ENCODE assay signal across 12 cellular contexts in the genomic region with DNA sequence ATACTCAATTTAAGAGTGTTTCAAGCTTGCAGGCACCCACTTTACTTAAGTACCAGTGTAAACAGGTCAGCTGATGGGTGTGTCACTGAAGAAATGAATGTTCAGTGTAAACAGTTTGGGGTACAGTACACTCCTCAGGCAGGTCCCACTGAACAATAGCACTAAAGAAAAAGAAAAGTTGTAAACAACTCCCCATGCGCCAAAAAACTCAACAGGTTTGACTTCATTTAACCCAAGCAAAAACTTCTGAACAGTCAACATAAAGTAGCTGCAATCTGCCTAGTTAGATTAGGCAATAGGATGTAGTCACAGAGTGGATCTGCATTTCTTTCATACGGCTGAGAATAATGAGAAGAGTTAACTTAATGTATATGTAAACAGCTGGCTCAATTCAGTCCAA.
DNase-seq lines count a peak whose midpoint lies in the region; ATAC-seq, FAIRE-seq and TF ChIP-seq lines count a peak whose summit lies in the region.
"Had no signal": no experiment of that assay in that cellular context is flagged by ENCODE, and none has a peak within 500 bp of the region (broad histone marks: within the 10 kb centered on the region; RNA-seq: fewer than 3 reads in every experiment).

No MANE protein-coding gene starts in this region.

- TF ChIP-seq CTCF in A549 (IDR thresholded peaks at IDR 0.05) (no peak), GM23338 (conservative IDR thresholded peaks at IDR 0.05; ENCODE audit: low read depth in 2 of 2) (no peak)
- TF ChIP-seq CTCF in activated CD8-positive, alpha-beta T cell treated with anti-CD3 and anti-CD28 coated beads for 36 hours (IDR thresholded peaks at IDR 0.05) = no peak

- no peaks in the 10 kb centered on the region for H3K27me3 ChIP-seq in GM23338 (ENCODE audit: insufficient read depth)

- TF ChIP-seq POLR2A in A549 (IDR thresholded peaks at IDR 0.05; ENCODE audit: low read length) (no peak), erythroblast (IDR thresholded peaks at IDR 0.05; ENCODE audit: low read length) (no peak)

- peak; percentile 3 to 17 for DNase-seq in A549 (ENCODE audit: low read depth in 1 of 2, low spot score in 1 of 2)
- DNase-seq in GM23338 (ENCODE audit: low spot score) = peak; percentile 15
- peak; percentile 24 for DNase-seq in NCI-H510A (lab: John Stamatoyannopoulos, UW)
- peak; percentile 13 to 52 for DNase-seq in erythroblast (lab: John Stamatoyannopoulos, UW)
- DNase-seq in posterior vena cava (ENCODE audit: low spot score) = no peak
- DNase-seq in activated CD8-positive, alpha-beta T cell treated with anti-CD3 and anti-CD28 coated beads for 36 hours = no peak
- DNase-seq in nucleus accumbens (lab: John Stamatoyannopoulos, UW) = no peak
- DNase-seq: activated B cell treated with CpG ODN at 0.5 μM for 24 hours; activated naive CD4-positive, alpha-beta T cell; NCI-H1048 had no signal

- peaks cover 38% of the 10 kb centered on the region for H3K4me1 Mint-ChIP-seq in GM23338
- H3K4me1 Mint-ChIP-seq in activated CD8-positive, alpha-beta T cell treated with anti-CD3 and anti-CD28 coated beads for 36 hours (ENCODE audit: low read depth) = no peaks in the 10 kb centered on the region
- H3K4me1 Mint-ChIP-seq: activated B cell treated with CpG ODN at 0.5 μM for 24 hours had no signal

- peaks cover 8% of the 10 kb centered on the region for H3K9me3 Mint-ChIP-seq in GM23338
- no peaks in the 10 kb centered on the region for H3K9me3 Mint-ChIP-seq in activated CD8-positive, alpha-beta T cell treated with anti-CD3 and anti-CD28 coated beads for 36 hours
- H3K9me3 Mint-ChIP-seq: activated B cell treated with CpG ODN at 0.5 μM for 24 hours had no signal

- H3K9me3 ChIP-seq in A549 = no peaks in the 10 kb centered on the region

- no peak overlapping the region for H2AFZ ChIP-seq in GM23338

- H3K36me3 Mint-ChIP-seq in GM23338 (ENCODE audit: low read depth) = peaks cover 10% of the 10 kb centered on the region
- no peaks in the 10 kb centered on the region for H3K36me3 Mint-ChIP-seq in activated CD8-positive, alpha-beta T cell treated with anti-CD3 and anti-CD28 coated beads for 36 hours (ENCODE audit: low read depth)

- H3K27me3 Mint-ChIP-seq in GM23338 (ENCODE audit: insufficient read depth, low read depth, poor library complexity) = peaks cover 2% of the 10 kb centered on the region
- peaks cover 6% of the 10 kb centered on the region for H3K27me3 Mint-ChIP-seq in activated CD8-positive, alpha-beta T cell treated with anti-CD3 and anti-CD28 coated beads for 36 hours
- H3K27me3 Mint-ChIP-seq: activated B cell treated with CpG ODN at 0.5 μM for 24 hours; dendritic cell treated with granulocyte-macrophage colony-stimulating factor and Interleukin-4, amounts not matched to agents 40 ng/mL and 50 ng/mL, for 4 days had no signal

- no peaks in the 10 kb centered on the region for H4K20me1 ChIP-seq in GM23338 (replicated peaks; ENCODE audit: insufficient read depth)

- no peak for FAIRE-seq in A549 (lab: Jason Lieb, UNC)

- peak; percentile 62 to 66 for ATAC-seq in A549
- no peak for ATAC-seq in GM23338
- ATAC-seq in activated CD8-positive, alpha-beta T cell treated with anti-CD3 and anti-CD28 coated beads for 36 hours = no peak
- ATAC-seq in HG03457 (IDR thresholded peaks at IDR 0.05; ENCODE audit: unreplicated experiment) = no peak

- WGBS in A549 (ENCODE audit: missing lambda C conversion rate) = 4% methylated on average over 2 of the region's 2 CpGs

- H3K36me3 ChIP-seq in GM23338 (ENCODE audit: insufficient read depth) = no peaks in the 10 kb centered on the region

- H3K4me2 ChIP-seq in A549 (peak overlapping the region; percentile 63), GM23338 (no peak overlapping the region)

- H3K4me1 ChIP-seq in A549 (peaks cover 48% of the 10 kb centered on the region), GM23338 (ENCODE audit: insufficient read depth) (peaks cover 36% of the 10 kb centered on the region)

- H3K27ac ChIP-seq in A549 (peak overlapping the region; percentile 32 to 63; a peak in 5 of 6 replicates), GM23338 (ENCODE audit: low read depth) (no peak overlapping the region)

- H3K27ac Mint-ChIP-seq in GM23338 = peak overlapping the region; percentile 14; the same call in 1 of the 2 replicates
- H3K27ac Mint-ChIP-seq in activated CD8-positive, alpha-beta T cell treated with anti-CD3 and anti-CD28 coated beads for 36 hours = no peak overlapping the region
- H3K27ac Mint-ChIP-seq: activated B cell treated with CpG ODN at 0.5 μM for 24 hours; dendritic cell treated with granulocyte-macrophage colony-stimulating factor and Interleukin-4, amounts not matched to agents 40 ng/mL and 50 ng/mL, for 4 days had no signal

- H3F3A ChIP-seq in GM23338 (replicated peaks; ENCODE audit: low read depth) = no peaks in the 10 kb centered on the region

- POLR2A ChIA-PET in A549 (lab: Yijun Ruan, JAX) = no interaction called here
- POLR2A ChIA-PET in activated CD8-positive, alpha-beta T cell treated with anti-CD3 and anti-CD28 coated beads for 36 hours (lab: Charles Lee) = interaction anchor here (0.6 kb wide), 1 partner anchor 43 kb away, joined by 3 read pairs; no protein-coding TSS in a partner anchor

- CTCF ChIA-PET in A549 (lab: Yijun Ruan, JAX) = interaction anchor here (0.7 to 1.0 kb wide), 4 partner anchors 27 to 145 kb away, joined by 3 read pairs; no protein-coding TSS in a partner anchor
- CTCF ChIA-PET in activated CD8-positive, alpha-beta T cell treated with anti-CD3 and anti-CD28 coated beads for 36 hours (lab: Charles Lee) = no interaction called here

- H3K4me3 Mint-ChIP-seq in GM23338 = no peak overlapping the region
- no peak overlapping the region for H3K4me3 Mint-ChIP-seq in activated CD8-positive, alpha-beta T cell treated with anti-CD3 and anti-CD28 coated beads for 36 hours
- H3K4me3 Mint-ChIP-seq: activated B cell treated with CpG ODN at 0.5 μM for 24 hours; dendritic cell treated with granulocyte-macrophage colony-stimulating factor and Interleukin-4, amounts not matched to agents 40 ng/mL and 50 ng/mL, for 4 days had no signal

- H3K79me2 ChIP-seq in GM23338 (replicated peaks; ENCODE audit: insufficient read depth) = no peaks in the 10 kb centered on the region

- H3K4me3 ChIP-seq in A549 (no peak overlapping the region), GM23338 (no peak overlapping the region)

- H3K9me2 ChIP-seq in GM23338 (ENCODE audit: insufficient read depth) = no peaks in the 10 kb centered on the region

- TF ChIP-seq EP300 in A549 (IDR thresholded peaks at IDR 0.05) = no peak

- TF ChIP-seq RAD21 in A549 (conservative IDR thresholded peaks at IDR 0.05 in 1 of 2, IDR thresholded peaks at IDR 0.05 in 1 of 2) = no peak

- intact Hi-C loops in posterior vena cava (cut with DNase I) = no loop called here
- intact Hi-C loops in activated CD8-positive, alpha-beta T cell treated with anti-CD3 and anti-CD28 coated beads for 36 hours (cut with micrococcal nuclease) = no loop called here

TF ChIP-seq in A549, 52 proteins besides CTCF, POLR2A, EP300 and RAD21:
- TF ChIP-seq MAFK (IDR thresholded peaks at IDR 0.05; ENCODE audit: partially characterized antibody) (no peak), CEBPB (IDR thresholded peaks at IDR 0.05) (peak; percentile 38 to 52; a peak in 3 of 4 replicates)
- TF ChIP-seq, protein P1, sequence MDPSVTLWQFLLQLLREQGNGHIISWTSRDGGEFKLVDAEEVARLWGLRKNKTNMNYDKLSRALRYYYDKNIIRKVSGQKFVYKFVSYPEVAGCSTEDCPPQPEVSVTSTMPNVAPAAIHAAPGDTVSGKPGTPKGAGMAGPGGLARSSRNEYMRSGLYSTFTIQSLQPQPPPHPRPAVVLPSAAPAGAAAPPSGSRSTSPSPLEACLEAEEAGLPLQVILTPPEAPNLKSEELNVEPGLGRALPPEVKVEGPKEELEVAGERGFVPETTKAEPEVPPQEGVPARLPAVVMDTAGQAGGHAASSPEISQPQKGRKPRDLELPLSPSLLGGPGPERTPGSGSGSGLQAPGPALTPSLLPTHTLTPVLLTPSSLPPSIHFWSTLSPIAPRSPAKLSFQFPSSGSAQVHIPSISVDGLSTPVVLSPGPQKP (IDR thresholded peaks at IDR 0.05; ENCODE audit: low read depth, low read length) = no peak

TF ChIP-seq in GM23338, 12 proteins besides CTCF, POLR2A, EP300 and RAD21 (continues in another document):
- TF ChIP-seq, protein P2, sequence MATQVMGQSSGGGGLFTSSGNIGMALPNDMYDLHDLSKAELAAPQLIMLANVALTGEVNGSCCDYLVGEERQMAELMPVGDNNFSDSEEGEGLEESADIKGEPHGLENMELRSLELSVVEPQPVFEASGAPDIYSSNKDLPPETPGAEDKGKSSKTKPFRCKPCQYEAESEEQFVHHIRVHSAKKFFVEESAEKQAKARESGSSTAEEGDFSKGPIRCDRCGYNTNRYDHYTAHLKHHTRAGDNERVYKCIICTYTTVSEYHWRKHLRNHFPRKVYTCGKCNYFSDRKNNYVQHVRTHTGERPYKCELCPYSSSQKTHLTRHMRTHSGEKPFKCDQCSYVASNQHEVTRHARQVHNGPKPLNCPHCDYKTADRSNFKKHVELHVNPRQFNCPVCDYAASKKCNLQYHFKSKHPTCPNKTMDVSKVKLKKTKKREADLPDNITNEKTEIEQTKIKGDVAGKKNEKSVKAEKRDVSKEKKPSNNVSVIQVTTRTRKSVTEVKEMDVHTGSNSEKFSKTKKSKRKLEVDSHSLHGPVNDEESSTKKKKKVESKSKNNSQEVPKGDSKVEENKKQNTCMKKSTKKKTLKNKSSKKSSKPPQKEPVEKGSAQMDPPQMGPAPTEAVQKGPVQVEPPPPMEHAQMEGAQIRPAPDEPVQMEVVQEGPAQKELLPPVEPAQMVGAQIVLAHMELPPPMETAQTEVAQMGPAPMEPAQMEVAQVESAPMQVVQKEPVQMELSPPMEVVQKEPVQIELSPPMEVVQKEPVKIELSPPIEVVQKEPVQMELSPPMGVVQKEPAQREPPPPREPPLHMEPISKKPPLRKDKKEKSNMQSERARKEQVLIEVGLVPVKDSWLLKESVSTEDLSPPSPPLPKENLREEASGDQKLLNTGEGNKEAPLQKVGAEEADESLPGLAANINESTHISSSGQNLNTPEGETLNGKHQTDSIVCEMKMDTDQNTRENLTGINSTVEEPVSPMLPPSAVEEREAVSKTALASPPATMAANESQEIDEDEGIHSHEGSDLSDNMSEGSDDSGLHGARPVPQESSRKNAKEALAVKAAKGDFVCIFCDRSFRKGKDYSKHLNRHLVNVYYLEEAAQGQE (IDR thresholded peaks at IDR 0.05; ENCODE audit: unreplicated experiment) = no peak
- TF ChIP-seq ZNF114 (CRISPR knock-in tag; IDR thresholded peaks at IDR 0.05) (no peak), EZH2phosphoT487 (IDR thresholded peaks at IDR 0.05; ENCODE audit: unreplicated experiment) (no peak), ZNF331 (CRISPR knock-in tag; IDR thresholded peaks at IDR 0.05; ENCODE audit: low read depth) (no peak), POLR2AphosphoS5 (IDR thresholded peaks at IDR 0.05; ENCODE audit: low read depth) (no peak)

Comparison
In these comparisons a context has a peak if more than half of its experiments do, and no peak if none do; other contexts are left out.
1. ATAC-seq: peak in A549 (2 of 2); none in GM23338 (single experiment), activated CD8-positive, alpha-beta T cell treated with anti-CD3 and anti-CD28 coated beads for 36 hours (single experiment) and HG03457 (single experiment).
2. DNase-seq: peak in A549 (2 of 2), GM23338 (single experiment), NCI-H510A (single experiment) and erythroblast (2 of 2); none in posterior vena cava (single experiment), activated CD8-positive, alpha-beta T cell treated with anti-CD3 and anti-CD28 coated beads for 36 hours (single experiment) and nucleus accumbens (0 of 56).